ENCODE assay signal across 10 cellular contexts in the genomic region with DNA sequence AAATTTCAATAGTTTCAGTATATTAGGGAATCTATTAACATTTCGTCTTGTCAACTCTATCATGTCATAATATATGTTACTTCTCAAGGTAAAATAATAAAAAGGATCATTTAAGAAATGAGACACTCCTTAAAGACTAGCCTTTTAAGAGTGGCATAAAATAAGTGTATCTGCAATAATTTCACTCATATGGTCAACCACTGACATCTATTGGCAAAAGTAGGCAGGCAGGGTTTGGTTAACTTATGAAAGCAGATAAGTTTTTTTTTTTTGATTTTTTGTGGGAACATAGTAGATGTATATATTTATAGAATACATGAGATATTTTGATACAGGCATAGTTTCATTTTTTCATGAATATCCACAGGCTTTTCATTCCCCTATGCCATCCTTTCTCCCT. TPM values are rescaled to one million over a fixed set of nuclear protein-coding genes. Genes with fewer than 3 reads are reported as not detected.
DNase-seq lines count a peak whose midpoint lies in the region; ATAC-seq and TF ChIP-seq lines count a peak whose summit lies in the region.
"Had no signal": no experiment of that assay in that cellular context is flagged by ENCODE, and none has a peak within 500 bp of the region (broad histone marks: within the 10 kb centered on the region; RNA-seq: fewer than 3 reads in every experiment).

No MANE protein-coding gene starts in this region.

- no peaks in the 10 kb centered on the region for H3K4me1 Mint-ChIP-seq in osteocyte (ENCODE audit: unreplicated experiment)
- H3K4me1 Mint-ChIP-seq in endothelial cell (ENCODE audit: unreplicated experiment): no peaks in the 10 kb centered on the region
- no peaks in the 10 kb centered on the region for H3K4me1 Mint-ChIP-seq in stimulated activated effector memory CD8-positive, alpha-beta T cell treated with anti-CD3 and anti-CD28 coated beads, Interleukin-12 subunit alpha, Interleukin-12 subunit beta, amount 100 ng/mL, for 72 hours

- H3K9me3 ChIP-seq in mammary epithelial cell (replicated peaks; ENCODE audit: insufficient read depth, low read length): no peaks in the 10 kb centered on the region

- DNase-seq in NCI-H146 treated with DMSO at 0.1 percent for 48 hours (lab: John Stamatoyannopoulos, UW; ENCODE audit: unreplicated experiment): peak; percentile 0
- DNase-seq in mammary epithelial cell: peak; percentile 10
- DNase-seq in osteocyte (ENCODE audit: extremely low spot score, unreplicated experiment): no peak
- DNase-seq in endothelial cell (ENCODE audit: low spot score): no peak
- no peak for DNase-seq in stimulated activated effector memory CD8-positive, alpha-beta T cell treated with anti-CD3 and anti-CD28 coated beads, Interleukin-12 subunit alpha, Interleukin-12 subunit beta, amount 100 ng/mL, for 72 hours (ENCODE audit: low spot score in 2 of 2)

- in situ Hi-C loops in mammary epithelial cell (cut with MboI; ENCODE audit: low sequenced_read_pairs in 2 of 2): no loop called here

- no peak overlapping the region for H2AFZ ChIP-seq in mammary epithelial cell (ENCODE audit: low read depth, low read length)

- H3K4me2 ChIP-seq in mammary epithelial cell (ENCODE audit: insufficient read depth, low read depth, low read length): no peak overlapping the region

- H3K4me3 Mint-ChIP-seq in osteocyte (ENCODE audit: unreplicated experiment): no peak overlapping the region
- H3K4me3 Mint-ChIP-seq in endothelial cell (ENCODE audit: unreplicated experiment): no peak overlapping the region
- H3K4me3 Mint-ChIP-seq in stimulated activated effector memory CD8-positive, alpha-beta T cell treated with anti-CD3 and anti-CD28 coated beads, Interleukin-12 subunit alpha, Interleukin-12 subunit beta, amount 100 ng/mL, for 72 hours: no peak overlapping the region
- H3K4me3 Mint-ChIP-seq: stimulated activated naive CD8-positive, alpha-beta T cell treated with anti-CD3 and anti-CD28 coated beads, Interleukin-15, Interleukin-2, amounts not matched to agents 100 ng/mL and 50 ng/mL, for 24 hours had no signal

- H3K36me3 Mint-ChIP-seq in osteocyte (ENCODE audit: unreplicated experiment): peaks cover 4% of the 10 kb centered on the region
- H3K36me3 Mint-ChIP-seq in endothelial cell (ENCODE audit: low read depth, unreplicated experiment): peaks cover 4% of the 10 kb centered on the region
- no peaks in the 10 kb centered on the region for H3K36me3 Mint-ChIP-seq in stimulated activated effector memory CD8-positive, alpha-beta T cell treated with anti-CD3 and anti-CD28 coated beads, Interleukin-12 subunit alpha, Interleukin-12 subunit beta, amount 100 ng/mL, for 72 hours

- intact Hi-C loops in mammary epithelial cell (cut with micrococcal nuclease): loop anchor here (5.0 kb wide), 1 partner anchor 319 kb away; no protein-coding TSS in a partner anchor

- H3K27ac ChIP-seq in mammary epithelial cell (ENCODE audit: insufficient read depth, low read depth, low read length): no peak overlapping the region

- H3K27ac Mint-ChIP-seq in osteocyte (ENCODE audit: unreplicated experiment): no peak overlapping the region
- H3K27ac Mint-ChIP-seq in endothelial cell (ENCODE audit: unreplicated experiment): no peak overlapping the region
- no peak overlapping the region for H3K27ac Mint-ChIP-seq in stimulated activated effector memory CD8-positive, alpha-beta T cell treated with anti-CD3 and anti-CD28 coated beads, Interleukin-12 subunit alpha, Interleukin-12 subunit beta, amount 100 ng/mL, for 72 hours
- H3K27ac Mint-ChIP-seq: stimulated activated naive CD8-positive, alpha-beta T cell treated with anti-CD3 and anti-CD28 coated beads, Interleukin-15, Interleukin-2, amounts not matched to agents 100 ng/mL and 50 ng/mL, for 24 hours had no signal

- no peaks in the 10 kb centered on the region for H3K27me3 ChIP-seq in mammary epithelial cell (ENCODE audit: insufficient read depth, low read length)

- H3K9me3 Mint-ChIP-seq in osteocyte (ENCODE audit: unreplicated experiment) (peaks cover 10% of the 10 kb centered on the region), endothelial cell (ENCODE audit: unreplicated experiment) (no peaks in the 10 kb centered on the region)
- peaks cover 11% of the 10 kb centered on the region for H3K9me3 Mint-ChIP-seq in stimulated activated effector memory CD8-positive, alpha-beta T cell treated with anti-CD3 and anti-CD28 coated beads, Interleukin-12 subunit alpha, Interleukin-12 subunit beta, amount 100 ng/mL, for 72 hours

- no peaks in the 10 kb centered on the region for H3K36me3 ChIP-seq in mammary epithelial cell (ENCODE audit: insufficient read depth, low read length)

- CTCF ChIA-PET in mammary epithelial cell (lab: Charles Lee; ENCODE audit: low non-redundant PET): no interaction called here

- WGBS in mammary epithelial cell (ENCODE audit: low coverage, missing lambda C conversion rate): 59% methylated on average over 1 of the region's 1 CpG

- no TSS peak for BruUV-seq in mammary epithelial cell (replicated peaks; lab: Mats Ljungman, UMichigan)

- H4K20me1 ChIP-seq in mammary epithelial cell (ENCODE audit: insufficient read depth, low read length): no peaks in the 10 kb centered on the region

- dilution Hi-C loops in mammary epithelial cell (cut with HindIII; ENCODE audit: low sequenced_read_pairs): no loop called here

- H3K27me3 Mint-ChIP-seq in osteocyte (ENCODE audit: unreplicated experiment) (no peaks in the 10 kb centered on the region), endothelial cell (ENCODE audit: unreplicated experiment) (no peaks in the 10 kb centered on the region)
- H3K27me3 Mint-ChIP-seq: stimulated activated naive CD8-positive, alpha-beta T cell treated with anti-CD3 and anti-CD28 coated beads, Interleukin-15, Interleukin-2, amounts not matched to agents 100 ng/mL and 50 ng/mL, for 24 hours had no signal

- no peaks in the 10 kb centered on the region for H3K4me1 ChIP-seq in mammary epithelial cell (ENCODE audit: insufficient read depth, low read length)

- 0 out of 2 replicates have a peak, but pooled peaks have one; percentile 5 for TF ChIP-seq CTCF in GM12875 (IDR thresholded peaks at IDR 0.05; ENCODE audit: borderline replicate concordance, insufficient read depth, low read depth, low read length)
- TF ChIP-seq CTCF in mammary epithelial cell (conservative IDR thresholded peaks at IDR 0.05 in 1 of 2, IDR thresholded peaks at IDR 0.05 in 1 of 2; ENCODE audit: extremely low read depth in 1 of 2, insufficient read depth in 1 of 2, low read depth in 1 of 2, low read length in 2 of 2): peak; percentile 49 to 62
- peak; percentile 82 for TF ChIP-seq CTCF in osteocyte (IDR thresholded peaks at IDR 0.05)
- no peak for TF ChIP-seq CTCF in endothelial cell (IDR thresholded peaks at IDR 0.05; ENCODE audit: unreplicated experiment)

- no peak overlapping the region for H3K4me3 ChIP-seq in GM12875 (ENCODE audit: low read depth, low read length)
- no peak overlapping the region for H3K4me3 ChIP-seq in mammary epithelial cell (replicated peaks in 1 of 3; ENCODE audit: insufficient read depth in 1 of 3, low read depth in 2 of 3, low read length in 3 of 3)

- ATAC-seq in GM18867 (IDR thresholded peaks at IDR 0.05; ENCODE audit: unreplicated experiment) (no peak), GM21786 (IDR thresholded peaks at IDR 0.05; ENCODE audit: unreplicated experiment) (no peak)
- ATAC-seq in stimulated activated effector memory CD8-positive, alpha-beta T cell treated with anti-CD3 and anti-CD28 coated beads, Interleukin-12 subunit alpha, Interleukin-12 subunit beta, amount 100 ng/mL, for 72 hours: no peak

- H3K79me2 ChIP-seq in mammary epithelial cell (ENCODE audit: insufficient read depth, low read length): no peaks in the 10 kb centered on the region

- no peak overlapping the region for H3K9ac ChIP-seq in mammary epithelial cell (ENCODE audit: insufficient read depth, low read length)

RNA-seq across cellular contexts. Expression of gene RGS21, which starts 5.5 kb away (rescaled TPM):
- total RNA-seq in mammary epithelial cell (not detected), osteocyte (not detected in 2 replicates), endothelial cell (ENCODE audit: unreplicated experiment) (not detected)
- polyA plus RNA-seq in mammary epithelial cell: not detected
- polyA minus RNA-seq in mammary epithelial cell: not detected
- polyA plus RNA-seq: esophagus had no signal

Comparison
In these comparisons a context has a peak if more than half of its experiments do, and no peak if none do; other contexts are left out.
1. DNase-seq: peak in NCI-H146 treated with DMSO at 0.1 percent for 48 hours (single experiment) and mammary epithelial cell (single experiment); none in osteocyte (single experiment), endothelial cell (single experiment) and stimulated activated effector memory CD8-positive, alpha-beta T cell treated with anti-CD3 and anti-CD28 coated beads, Interleukin-12 subunit alpha, Interleukin-12 subunit beta, amount 100 ng/mL, for 72 hours (0 of 2).